9 cellular contexts compared by ENCODE assay signal in genomic region chr2:174593574-174594203, GRCh38. TPM values are rescaled to one million over a fixed set of nuclear protein-coding genes. Genes with fewer than 3 reads are reported as not detected.
A peak's percentile ranks its signal among the peaks of the same experiment; 100 is the strongest.
DNase-seq lines count a peak whose midpoint lies in the region; ATAC-seq and TF ChIP-seq lines count a peak whose summit lies in the region.
"Had no signal": no experiment of that assay in that cellular context is flagged by ENCODE, and none has a peak within 500 bp of the region (broad histone marks: within the 10 kb centered on the region; RNA-seq: fewer than 3 reads in every experiment).

No MANE protein-coding gene starts in this region.

- H3K4me3 ChIP-seq in OCI-LY1 (ENCODE audit: low read depth, low read length, poor library complexity, severe bottlenecking) = peak overlapping the region; percentile 72
- no peak overlapping the region for H3K4me3 ChIP-seq in cardiac muscle cell
- peak overlapping the region in 1 of 3 donors; percentile 6 for H3K4me3 ChIP-seq in skeletal muscle tissue (ENCODE audit: low read length in 3 of 3)

- H3K4me2 ChIP-seq in OCI-LY1 (ENCODE audit: low read length) = peak overlapping the region; percentile 75

- H3K27ac ChIP-seq in OCI-LY1 (ENCODE audit: low read depth, low read length, poor library complexity, severe bottlenecking) (peak overlapping the region; percentile 98), cardiac muscle cell (peak overlapping the region; percentile 44), skeletal muscle tissue (ENCODE audit: low read depth, low read length) (peak overlapping the region; percentile 70)
- H3K27ac ChIP-seq: 22Rv1 had no signal

- H3K36me3 ChIP-seq in OCI-LY1 (ENCODE audit: insufficient read depth, low read length) (peaks cover 22% of the 10 kb centered on the region), cardiac muscle cell (no peaks in the 10 kb centered on the region), skeletal muscle tissue (ENCODE audit: control insufficient read depth in 3 of 3, insufficient read depth in 3 of 3, low read length in 3 of 3) (no peaks in the 10 kb centered on the region)

- H3K4me1 ChIP-seq in OCI-LY1 (ENCODE audit: insufficient read depth, low read length, severe bottlenecking) (peaks cover 97% of the 10 kb centered on the region), cardiac muscle cell (ENCODE audit: low read depth) (peaks cover 16% of the 10 kb centered on the region), skeletal muscle tissue (ENCODE audit: control insufficient read depth in 3 of 3, insufficient read depth in 3 of 3, low read length in 3 of 3) (peaks cover 0 to 20% (median 9%) of the 10 kb centered on the region in 3 donors)

- H3F3A ChIP-seq in OCI-LY1 (ENCODE audit: insufficient read depth, low read length) = no peaks in the 10 kb centered on the region

- H3K79me2 ChIP-seq in OCI-LY1 (ENCODE audit: insufficient read depth, low read length) = peaks cover 76% of the 10 kb centered on the region

- no peaks in the 10 kb centered on the region for H4K20me1 ChIP-seq in OCI-LY1 (ENCODE audit: insufficient read depth, low read length)

- H3K27me3 ChIP-seq in OCI-LY1 (ENCODE audit: insufficient read depth, low read length) (no peaks in the 10 kb centered on the region), cardiac muscle cell (no peaks in the 10 kb centered on the region), skeletal muscle tissue (ENCODE audit: control insufficient read depth in 3 of 3, insufficient read depth in 3 of 3, low read length in 3 of 3) (no peaks in the 10 kb centered on the region)

- no peaks in the 10 kb centered on the region for H3K9me3 ChIP-seq in OCI-LY1 (ENCODE audit: low read length)
- no peaks in the 10 kb centered on the region for H3K9me3 ChIP-seq in cardiac muscle cell (ENCODE audit: low read depth)
- H3K9me3 ChIP-seq in skeletal muscle tissue (ENCODE audit: control insufficient read depth in 3 of 3, low read length in 3 of 3) = no peaks in the 10 kb centered on the region

- H3K9ac ChIP-seq in OCI-LY1 (ENCODE audit: low read length) = peak overlapping the region; percentile 72
- no peak overlapping the region for H3K9ac ChIP-seq in skeletal muscle tissue (ENCODE audit: low read depth in 1 of 3, low read length in 3 of 3)

- H3K9me2 ChIP-seq in OCI-LY1 (ENCODE audit: low read depth, low read length) = no peaks in the 10 kb centered on the region

- DNase-seq in DMS 273 (lab: John Stamatoyannopoulos, UW; ENCODE audit: unreplicated experiment) (peak; percentile 7), DMS 273 treated with DMSO at 0.1 percent for 48 hours (lab: John Stamatoyannopoulos, UW) (no peak), cardiac muscle cell (ENCODE audit: low read depth in 1 of 2, low spot score in 1 of 2) (peak in 1 of 2 donors; percentile 89), SHP77 (lab: John Stamatoyannopoulos, UW) (no peak)
- peak; percentile 42 for DNase-seq in activated effector memory CD4-positive, alpha-beta T cell treated with Interleukin-2 at 50 U/mL for 16 hours

- ATAC-seq in HG02973 (IDR thresholded peaks at IDR 0.05; ENCODE audit: unreplicated experiment) = peak; percentile 56

- TF ChIP-seq CTCF in OCI-LY1 (IDR thresholded peaks at IDR 0.05; ENCODE audit: low read length) = no peak
- no peak for TF ChIP-seq CTCF in cardiac muscle cell (IDR thresholded peaks at IDR 0.05; ENCODE audit: low read depth, low read length)

- no peak overlapping the region for H2AFZ ChIP-seq in OCI-LY1 (ENCODE audit: low read length)

RNA-seq across cellular contexts. Expression of gene WIPF1, which starts 3.9 kb away (rescaled TPM):
- total RNA-seq in cardiac muscle cell = 6.0 and 16.7 TPM in 2 replicates
- 8.3 and 18.3 TPM in 2 replicates for polyA plus RNA-seq in cardiac muscle cell
- total RNA-seq in skeletal muscle tissue = 16.2 TPM

Comparison
In these comparisons a context has a peak if more than half of its experiments do, and no peak if none do; other contexts are left out.
1. DNase-seq: peak in DMS 273 (single experiment) and activated effector memory CD4-positive, alpha-beta T cell treated with Interleukin-2 at 50 U/mL for 16 hours (single experiment); none in DMS 273 treated with DMSO at 0.1 percent for 48 hours (single experiment) and SHP77 (0 of 2).
2. H3K27ac ChIP-seq: peak in every context shown above with its lines; median percentile 98 in OCI-LY1; 70 in skeletal muscle tissue; 44 in cardiac muscle cell.